In the genomic region with DNA sequence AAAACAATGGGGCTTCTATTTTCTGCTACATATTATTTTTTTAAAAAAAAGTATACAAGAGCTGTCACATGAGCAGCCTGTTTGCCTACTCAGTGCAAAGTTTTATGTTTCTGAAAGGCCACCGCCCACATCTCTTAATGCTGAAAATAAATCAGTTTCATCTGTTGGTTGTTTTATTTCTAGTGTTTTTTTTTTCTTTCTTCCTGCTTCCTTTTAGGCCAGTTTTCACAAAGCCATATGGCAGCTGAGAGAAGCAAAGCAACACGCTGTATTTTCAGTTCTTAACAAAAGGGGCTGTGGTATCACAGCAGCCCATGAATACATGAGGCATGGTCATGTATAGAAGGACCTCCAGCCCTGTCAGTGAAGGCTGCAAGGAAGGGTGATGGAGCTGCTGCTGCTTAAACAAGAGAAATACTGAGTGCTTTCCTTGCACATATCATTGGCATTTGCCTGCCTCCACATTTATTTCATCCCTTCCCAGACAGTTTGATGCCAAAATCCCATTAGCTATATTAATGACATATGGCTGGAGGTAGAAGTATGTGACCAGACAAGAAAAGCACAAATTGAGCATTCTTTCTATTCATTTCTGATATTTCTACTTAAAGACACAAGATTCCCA, we compare ENCODE assay signal across 1 cellular context.
A peak's percentile ranks its signal among the peaks of the same experiment; 100 is the strongest.
TF ChIP-seq lines count a peak whose summit lies in the region.

No MANE protein-coding gene starts in this region.

TF ChIP-seq in SK-N-SH, 30 proteins besides CTCF, POLR2A, EP300 and RAD21 (continued from another document):
- TF ChIP-seq, protein P1, sequence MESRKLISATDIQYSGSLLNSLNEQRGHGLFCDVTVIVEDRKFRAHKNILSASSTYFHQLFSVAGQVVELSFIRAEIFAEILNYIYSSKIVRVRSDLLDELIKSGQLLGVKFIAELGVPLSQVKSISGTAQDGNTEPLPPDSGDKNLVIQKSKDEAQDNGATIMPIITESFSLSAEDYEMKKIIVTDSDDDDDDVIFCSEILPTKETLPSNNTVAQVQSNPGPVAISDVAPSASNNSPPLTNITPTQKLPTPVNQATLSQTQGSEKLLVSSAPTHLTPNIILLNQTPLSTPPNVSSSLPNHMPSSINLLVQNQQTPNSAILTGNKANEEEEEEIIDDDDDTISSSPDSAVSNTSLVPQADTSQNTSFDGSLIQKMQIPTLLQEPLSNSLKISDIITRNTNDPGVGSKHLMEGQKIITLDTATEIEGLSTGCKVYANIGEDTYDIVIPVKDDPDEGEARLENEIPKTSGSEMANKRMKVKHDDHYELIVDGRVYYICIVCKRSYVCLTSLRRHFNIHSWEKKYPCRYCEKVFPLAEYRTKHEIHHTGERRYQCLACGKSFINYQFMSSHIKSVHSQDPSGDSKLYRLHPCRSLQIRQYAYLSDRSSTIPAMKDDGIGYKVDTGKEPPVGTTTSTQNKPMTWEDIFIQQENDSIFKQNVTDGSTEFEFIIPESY (IDR thresholded peaks at IDR 0.05; ENCODE audit: borderline replicate concordance, low read depth): no peak
- TF ChIP-seq TEAD4 (IDR thresholded peaks at IDR 0.05; ENCODE audit: borderline replicate concordance, insufficient read depth): peak; percentile 88
- peak; percentile 3; the same call in 1 of the 2 replicates for TF ChIP-seq SMC3 (IDR thresholded peaks at IDR 0.05; ENCODE audit: low read depth, low read length)
- peak; percentile 64 for TF ChIP-seq FOXM1 (IDR thresholded peaks at IDR 0.05; ENCODE audit: low read depth)
- 0 out of 2 replicates have a peak, but pooled peaks have one; percentile 25 for TF ChIP-seq RXRA (IDR thresholded peaks at IDR 0.05; ENCODE audit: borderline replicate concordance, low read depth)
- TF ChIP-seq JUND (IDR thresholded peaks at IDR 0.05): peak; percentile 61
- TF ChIP-seq POLR2AphosphoS5 (IDR thresholded peaks at IDR 0.05; ENCODE audit: low read depth, low read length): peak; percentile 42; the same call in 1 of the 2 replicates
- no peak for TF ChIP-seq GATA2 (CRISPR knock-in tag; IDR thresholded peaks at IDR 0.05)
